In genomic region chr2:148702475-148702874, GRCh38 we compare ENCODE assay signal across 1 cellular context.
TF ChIP-seq lines count a peak whose summit lies in the region.

No MANE protein-coding gene starts in this region.

TF ChIP-seq in GM12878, 131 proteins besides CTCF, POLR2A, EP300 and RAD21:
- TF ChIP-seq CHD1 (IDR thresholded peaks at IDR 0.05; ENCODE audit: low read depth, low read length) (no peak), FOXK2 (IDR thresholded peaks at IDR 0.05) (no peak), RCOR1 (conservative IDR thresholded peaks at IDR 0.05; ENCODE audit: low read depth, low read length) (no peak), SIN3A (IDR thresholded peaks at IDR 0.05; ENCODE audit: low read depth, low read length) (no peak), ETV6 (conservative IDR thresholded peaks at IDR 0.05 in 1 of 2, IDR thresholded peaks at IDR 0.05 in 1 of 2; ENCODE audit: borderline replicate concordance in 1 of 2, low read depth in 1 of 2) (no peak), RBBP5 (conservative IDR thresholded peaks at IDR 0.05) (no peak), ZBTB40 (IDR thresholded peaks at IDR 0.05; ENCODE audit: borderline replicate concordance) (no peak), YY1 (IDR thresholded peaks at IDR 0.05; ENCODE audit: low read depth, low read length) (no peak), SRF (IDR thresholded peaks at IDR 0.05; ENCODE audit: low read depth in 2 of 2, low read length in 2 of 2) (no peak), SMAD1 (IDR thresholded peaks at IDR 0.05; ENCODE audit: low read depth, partially characterized antibody) (no peak), MEF2A (IDR thresholded peaks at IDR 0.05; ENCODE audit: insufficient read depth, low read depth, low read length) (no peak), MTA3 (IDR thresholded peaks at IDR 0.05; ENCODE audit: borderline replicate concordance, low read length) (no peak), CBX5 (IDR thresholded peaks at IDR 0.05; ENCODE audit: low read depth) (no peak), ATF3 (IDR thresholded peaks at IDR 0.05; ENCODE audit: borderline replicate concordance, extremely low read depth, low read depth, low read length) (no peak), ZBTB33 (IDR thresholded peaks at IDR 0.05) (no peak), TCF7 (IDR thresholded peaks at IDR 0.05; ENCODE audit: borderline replicate concordance) (no peak), HDGF (IDR thresholded peaks at IDR 0.05) (no peak)
